8 cellular contexts compared by ENCODE assay signal in the genomic region with DNA sequence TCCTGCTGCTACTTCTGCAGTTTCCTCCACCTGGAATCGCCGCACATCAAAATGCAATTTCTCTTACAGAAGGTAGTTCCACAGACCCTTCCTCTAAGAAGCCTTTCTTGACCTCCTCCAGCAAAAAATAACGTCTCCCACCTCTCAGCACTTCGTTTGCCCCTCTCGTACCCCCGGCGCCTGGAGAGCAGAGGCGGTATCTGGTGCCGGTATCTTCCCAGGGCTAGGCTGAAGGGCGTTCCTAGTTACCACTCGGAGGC. TPM values are rescaled to one million over a fixed set of nuclear protein-coding genes. Genes with fewer than 3 reads are reported as not detected.
DNase-seq lines count a peak whose midpoint lies in the region; ATAC-seq and TF ChIP-seq lines count a peak whose summit lies in the region.

No MANE protein-coding gene starts in this region.

- H3K4me3 ChIP-seq in GM23338, result peak overlapping the region; percentile 67
- peak overlapping the region; percentile 67 for H3K4me3 ChIP-seq in PC-9
- peak overlapping the region; percentile 69 for H3K4me3 ChIP-seq in iPS-11a (ENCODE audit: low read depth, low read length)
- H3K4me3 ChIP-seq in stomach smooth muscle (ENCODE audit: low read length in 2 of 2), result peak overlapping the region; percentile 81 to 86

- no peak overlapping the region for H3K4me3 Mint-ChIP-seq in GM23338
- H3K4me3 Mint-ChIP-seq in activated T-helper 1 cell treated with anti-CD3 and anti-CD28 coated beads, Interleukin-12 subunit alpha, Interleukin-12 subunit beta, Interleukin-2, Interleukin-4 antibody, amounts not matched to agents 30 ng/mL and 10 ng/mL and 1 ng/mL, durations not matched to agents 14 hours and 24 hours and 36 hours, result no peak overlapping the region

- DNase-seq in GM23338 (ENCODE audit: low spot score) (peak; percentile 75), PC-9 (no peak), G401 (ENCODE audit: low spot score) (no peak), NCI-H2196 (lab: John Stamatoyannopoulos, UW; ENCODE audit: unreplicated experiment) (no peak)
- no peak for DNase-seq in activated T-helper 1 cell treated with anti-CD3 and anti-CD28 coated beads, Interleukin-12 subunit alpha, Interleukin-12 subunit beta, Interleukin-2, Interleukin-4 antibody, amounts not matched to agents 30 ng/mL and 10 ng/mL and 1 ng/mL, durations not matched to agents 14 hours and 24 hours and 36 hours (ENCODE audit: low spot score)
- DNase-seq in stimulated activated CD8-positive, alpha-beta memory T cell treated with anti-CD3 and anti-CD28 coated beads, Interleukin-4, amount 100 ng/mL, for 48 hours, result no peak

- H2AFZ ChIP-seq in GM23338, result 0 out of 2 replicates have a peak overlapping the region, but pooled peaks have one; percentile 19
- peak overlapping the region; percentile 89 for H2AFZ ChIP-seq in PC-9

- H3K79me2 ChIP-seq in GM23338 (replicated peaks; ENCODE audit: insufficient read depth) (peaks cover 32% of the 10 kb centered on the region), PC-9 (ENCODE audit: low read depth) (peaks cover 37% of the 10 kb centered on the region)

- H3K9me3 Mint-ChIP-seq in GM23338, result no peaks in the 10 kb centered on the region; the same call in 2 of the 3 replicates
- no peaks in the 10 kb centered on the region for H3K9me3 Mint-ChIP-seq in activated T-helper 1 cell treated with anti-CD3 and anti-CD28 coated beads, Interleukin-12 subunit alpha, Interleukin-12 subunit beta, Interleukin-2, Interleukin-4 antibody, amounts not matched to agents 30 ng/mL and 10 ng/mL and 1 ng/mL, durations not matched to agents 14 hours and 24 hours and 36 hours

- H3K27me3 ChIP-seq in GM23338 (ENCODE audit: insufficient read depth) (no peaks in the 10 kb centered on the region), PC-9 (ENCODE audit: insufficient read depth, low read depth) (no peaks in the 10 kb centered on the region), stomach smooth muscle (ENCODE audit: control insufficient read depth in 1 of 2, insufficient read depth in 2 of 2, low read length in 2 of 2) (no peaks in the 10 kb centered on the region)

- H3F3A ChIP-seq in GM23338 (replicated peaks; ENCODE audit: low read depth) (peaks cover 11% of the 10 kb centered on the region), PC-9 (ENCODE audit: insufficient read depth, low read depth) (peaks cover 17% of the 10 kb centered on the region; the same call in 1 of the 2 replicates)

- H3K36me3 ChIP-seq in GM23338 (ENCODE audit: insufficient read depth), result peaks cover 7% of the 10 kb centered on the region; the same call in 1 of the 2 replicates
- H3K36me3 ChIP-seq in PC-9 (ENCODE audit: low read depth), result peaks cover 4% of the 10 kb centered on the region; the same call in 1 of the 2 replicates
- H3K36me3 ChIP-seq in stomach smooth muscle (ENCODE audit: control insufficient read depth in 2 of 2, insufficient read depth in 2 of 2, low read length in 2 of 2), result peaks cover 0 to 5% of the 10 kb centered on the region in 2 donors

- H3K27ac Mint-ChIP-seq in GM23338, result 0 out of 2 replicates have a peak overlapping the region, but pooled peaks have one; percentile 45
- no peak overlapping the region for H3K27ac Mint-ChIP-seq in activated T-helper 1 cell treated with anti-CD3 and anti-CD28 coated beads, Interleukin-12 subunit alpha, Interleukin-12 subunit beta, Interleukin-2, Interleukin-4 antibody, amounts not matched to agents 30 ng/mL and 10 ng/mL and 1 ng/mL, durations not matched to agents 14 hours and 24 hours and 36 hours

- ATAC-seq in GM23338, result peak; percentile 57

- no TSS peak for BruUV-seq in PC-9 (replicated peaks; lab: Mats Ljungman, UMichigan)

- no peaks in the 10 kb centered on the region for H3K9me2 ChIP-seq in GM23338 (ENCODE audit: insufficient read depth)
- H3K9me2 ChIP-seq in PC-9 (ENCODE audit: insufficient read depth), result no peaks in the 10 kb centered on the region

- in situ Hi-C loops in G401 (cut with HindIII; ENCODE audit: low sequenced_read_pairs), result no loop called here

- intact Hi-C loops in PC-9 (cut with micrococcal nuclease; ENCODE audit: unreplicated experiment), result no loop called here
- intact Hi-C loops in activated T-helper 1 cell treated with anti-CD3 and anti-CD28 coated beads, Interleukin-12 subunit alpha, Interleukin-12 subunit beta, Interleukin-2, Interleukin-4 antibody, amounts not matched to agents 30 ng/mL and 10 ng/mL and 1 ng/mL, durations not matched to agents 14 hours and 24 hours and 36 hours (cut with micrococcal nuclease), result no loop called here

- H3K27me3 Mint-ChIP-seq in GM23338 (ENCODE audit: insufficient read depth, low read depth, poor library complexity), result peaks cover 9% of the 10 kb centered on the region
- H3K27me3 Mint-ChIP-seq in activated T-helper 1 cell treated with anti-CD3 and anti-CD28 coated beads, Interleukin-12 subunit alpha, Interleukin-12 subunit beta, Interleukin-2, Interleukin-4 antibody, amounts not matched to agents 30 ng/mL and 10 ng/mL and 1 ng/mL, durations not matched to agents 14 hours and 24 hours and 36 hours (ENCODE audit: insufficient read depth), result no peaks in the 10 kb centered on the region

- H3K27ac ChIP-seq in GM23338 (ENCODE audit: low read depth), result no peak overlapping the region
- peak overlapping the region; percentile 3; the same call in 1 of the 2 replicates for H3K27ac ChIP-seq in PC-9
- peak overlapping the region; percentile 74 for H3K27ac ChIP-seq in stomach smooth muscle (ENCODE audit: low read length)

- peaks cover 39% of the 10 kb centered on the region for H3K36me3 Mint-ChIP-seq in GM23338 (ENCODE audit: low read depth)
- H3K36me3 Mint-ChIP-seq in activated T-helper 1 cell treated with anti-CD3 and anti-CD28 coated beads, Interleukin-12 subunit alpha, Interleukin-12 subunit beta, Interleukin-2, Interleukin-4 antibody, amounts not matched to agents 30 ng/mL and 10 ng/mL and 1 ng/mL, durations not matched to agents 14 hours and 24 hours and 36 hours (ENCODE audit: low read depth), result peaks cover 15% of the 10 kb centered on the region

- H4K20me1 ChIP-seq in GM23338 (replicated peaks; ENCODE audit: insufficient read depth) (peaks cover 10% of the 10 kb centered on the region; the same call in 1 of the 2 replicates), PC-9 (ENCODE audit: insufficient read depth) (no peaks in the 10 kb centered on the region)

- no peak for TF ChIP-seq CTCF in GM23338 (conservative IDR thresholded peaks at IDR 0.05; ENCODE audit: low read depth in 2 of 2)
- no peak for TF ChIP-seq CTCF in PC-9 (conservative IDR thresholded peaks at IDR 0.05)

- CTCF ChIA-PET in PC-9 (lab: Charles Lee), result interaction anchor here (0.6 to 1.8 kb wide), 28 partner anchors 11 to 638 kb away, joined by 3 to 20 read pairs (median 4); partner anchors contain the start of genes FBRS, PRR14, SEPHS2 and TBX6

- peaks cover 11% of the 10 kb centered on the region for H3K4me1 Mint-ChIP-seq in GM23338
- H3K4me1 Mint-ChIP-seq in activated T-helper 1 cell treated with anti-CD3 and anti-CD28 coated beads, Interleukin-12 subunit alpha, Interleukin-12 subunit beta, Interleukin-2, Interleukin-4 antibody, amounts not matched to agents 30 ng/mL and 10 ng/mL and 1 ng/mL, durations not matched to agents 14 hours and 24 hours and 36 hours (ENCODE audit: low read depth), result peaks cover 26% of the 10 kb centered on the region

- peaks cover 15% of the 10 kb centered on the region for H3K4me1 ChIP-seq in GM23338 (ENCODE audit: insufficient read depth)
- peaks cover 12% of the 10 kb centered on the region for H3K4me1 ChIP-seq in PC-9 (replicated peaks; ENCODE audit: insufficient read depth)
- peaks cover 16% of the 10 kb centered on the region for H3K4me1 ChIP-seq in stomach smooth muscle (ENCODE audit: control insufficient read depth, insufficient read depth, low read length)

- H3K9me3 ChIP-seq in PC-9 (ENCODE audit: insufficient read depth, low read depth), result no peaks in the 10 kb centered on the region
- no peaks in the 10 kb centered on the region for H3K9me3 ChIP-seq in stomach smooth muscle (ENCODE audit: control insufficient read depth in 2 of 2, low read length in 2 of 2)

- peak overlapping the region; percentile 64 to 77 for H3K9ac ChIP-seq in stomach smooth muscle (ENCODE audit: low read length in 2 of 2)

- H3K4me2 ChIP-seq in GM23338 (peak overlapping the region; percentile 91), PC-9 (peak overlapping the region; percentile 83)

- POLR2A ChIA-PET in PC-9 (lab: Charles Lee; ENCODE audit: unreplicated experiment), result interaction anchor here (0.5 to 1.1 kb wide), 7 partner anchors 22 to 286 kb away, joined by 3 to 31 read pairs (median 4); partner anchors contain the start of genes ZNF689, ZNF764 and ZNF771

RNA-seq across cellular contexts. Expression of gene DCTPP1, which starts 0.5 kb away (rescaled TPM):
- 46.1 and 54.1 TPM in 2 replicates for total RNA-seq in GM23338 (2014; rRNA removed; shearing (Covaris generic))
- polyA plus RNA-seq in GM23338 (2016; fragmentation: Nextera tagmentation; extraction: Ambion mirVana), result 51.7 and 58.3 TPM in 2 replicates
- 80.4 and 109 TPM in 2 replicates for total RNA-seq in PC-9 (2021)
- 173 and 178 TPM in 2 replicates for total RNA-seq in activated T-helper 1 cell treated with anti-CD3 and anti-CD28 coated beads, Interleukin-12 subunit alpha, Interleukin-12 subunit beta, Interleukin-2, Interleukin-4 antibody, amounts not matched to agents 30 ng/mL and 10 ng/mL and 1 ng/mL, durations not matched to agents 14 hours and 24 hours and 36 hours
- 92.0 and 127 TPM in 2 replicates for total RNA-seq in G401 (2014; rRNA removed; shearing (Covaris generic))

RNA-seq across cellular contexts. Expression of gene SEPHS2, which starts 16.3 kb away (rescaled TPM):
- total RNA-seq in GM23338 (2014; rRNA removed; shearing (Covaris generic)), result 35.2 and 43.0 TPM in 2 replicates
- 27.3 and 29.7 TPM in 2 replicates for polyA plus RNA-seq in GM23338 (2016; fragmentation: Nextera tagmentation; extraction: Ambion mirVana)
- total RNA-seq in PC-9 (2021), result 66.8 and 67.2 TPM in 2 replicates
- 83.4 and 87.2 TPM in 2 replicates for total RNA-seq in activated T-helper 1 cell treated with anti-CD3 and anti-CD28 coated beads, Interleukin-12 subunit alpha, Interleukin-12 subunit beta, Interleukin-2, Interleukin-4 antibody, amounts not matched to agents 30 ng/mL and 10 ng/mL and 1 ng/mL, durations not matched to agents 14 hours and 24 hours and 36 hours
- total RNA-seq in G401 (2014; rRNA removed; shearing (Covaris generic)), result 64.0 and 83.6 TPM in 2 replicates

RNA-seq across cellular contexts. Expression of gene ZNF771, which starts 21.9 kb away (rescaled TPM):
- 12.0 and 16.1 TPM in 2 replicates for total RNA-seq in GM23338 (2014; rRNA removed; shearing (Covaris generic))
- 10.8 and 12.7 TPM in 2 replicates for polyA plus RNA-seq in GM23338 (2016; fragmentation: Nextera tagmentation; extraction: Ambion mirVana)
- total RNA-seq in PC-9 (2021), result 19.0 and 21.9 TPM in 2 replicates
- 8.1 and 8.9 TPM in 2 replicates for total RNA-seq in activated T-helper 1 cell treated with anti-CD3 and anti-CD28 coated beads, Interleukin-12 subunit alpha, Interleukin-12 subunit beta, Interleukin-2, Interleukin-4 antibody, amounts not matched to agents 30 ng/mL and 10 ng/mL and 1 ng/mL, durations not matched to agents 14 hours and 24 hours and 36 hours
- total RNA-seq in G401 (2014; rRNA removed; shearing (Covaris generic)), result 31.6 and 41.2 TPM in 2 replicates

RNA-seq across cellular contexts. Expression of gene ZNF48, which starts 34.1 kb away (rescaled TPM):
- 37.9 and 44.3 TPM in 2 replicates for total RNA-seq in GM23338 (2014; rRNA removed; shearing (Covaris generic))
- polyA plus RNA-seq in GM23338 (2016; fragmentation: Nextera tagmentation; extraction: Ambion mirVana), result 4.8 and 6.2 TPM in 2 replicates
- 20.1 and 25.9 TPM in 2 replicates for total RNA-seq in PC-9 (2021)
- total RNA-seq in activated T-helper 1 cell treated with anti-CD3 and anti-CD28 coated beads, Interleukin-12 subunit alpha, Interleukin-12 subunit beta, Interleukin-2, Interleukin-4 antibody, amounts not matched to agents 30 ng/mL and 10 ng/mL and 1 ng/mL, durations not matched to agents 14 hours and 24 hours and 36 hours, result 20.2 and 21.4 TPM in 2 replicates
- total RNA-seq in G401 (2014; rRNA removed; shearing (Covaris generic)), result 30.4 and 41.8 TPM in 2 replicates

RNA-seq across cellular contexts. Expression of gene ITGAL, which starts 43.2 kb away (rescaled TPM):
- total RNA-seq in GM23338 (2014; rRNA removed; shearing (Covaris generic)), result 0.07 TPM in 1 of 2 replicates, not detected in the other
- 0.05 and 0.43 TPM in 2 replicates for polyA plus RNA-seq in GM23338 (2016; fragmentation: Nextera tagmentation; extraction: Ambion mirVana)
- 0.50 TPM in 1 of 2 replicates, not detected in the other for total RNA-seq in PC-9 (2021)
- 259 and 287 TPM in 2 replicates for total RNA-seq in activated T-helper 1 cell treated with anti-CD3 and anti-CD28 coated beads, Interleukin-12 subunit alpha, Interleukin-12 subunit beta, Interleukin-2, Interleukin-4 antibody, amounts not matched to agents 30 ng/mL and 10 ng/mL and 1 ng/mL, durations not matched to agents 14 hours and 24 hours and 36 hours
- total RNA-seq in G401 (2014; rRNA removed; shearing (Covaris generic)), result not detected in 2 replicates
